ENCODE assay signal across 19 cellular contexts in genomic region chr11:130421199-130421585, GRCh38. TPM values are rescaled to one million over a fixed set of nuclear protein-coding genes. Genes with fewer than 3 reads are reported as not detected.
"Had no signal": no experiment of that assay in that cellular context is flagged by ENCODE, and none has a peak within 500 bp of the region (broad histone marks: within the 10 kb centered on the region; RNA-seq: fewer than 3 reads in every experiment).

No MANE protein-coding gene starts in this region.

- ATAC-seq: activated CD4-positive, alpha-beta T cell treated with anti-CD3 and anti-CD28 coated beads for 36 hours; esophagus mucosa; left cardiac atrium had no signal

- FAIRE-seq: islet of Langerhans, TTC549 had no signal

- H3K9me3 ChIP-seq: body of pancreas, right atrium auricular region, suprapubic skin had no signal

- H3K4me1 ChIP-seq: body of pancreas had no signal

- H3K27ac ChIP-seq: body of pancreas, right atrium auricular region, suprapubic skin had no signal

- H3K27me3 ChIP-seq: body of pancreas, right atrium auricular region had no signal

- H3K36me3 ChIP-seq: right atrium auricular region, suprapubic skin had no signal

- DNase-seq: activated CD4-positive, alpha-beta memory T cell treated with anti-CD3 and anti-CD28 coated beads for 36 hours; activated CD4-positive, alpha-beta T cell treated with anti-CD3 and anti-CD28 coated beads for 36 hours; activated naive CD4-positive, alpha-beta T cell treated with anti-CD3 and anti-CD28 coated beads for 36 hours; activated T-cell treated with anti-CD3 and anti-CD28 coated beads, Interleukin-2, amount 50 U/mL, for 24 hours; glutamatergic neuron; hippocampal formation; left cardiac atrium; SW 1271 had no signal

- H3K4me3 ChIP-seq: body of pancreas, coronary artery, right atrium auricular region, suprapubic skin had no signal

RNA-seq across cellular contexts. Expression of gene ADAMTS8, which starts 7.2 kb away (rescaled TPM):
- total RNA-seq: activated CD4-positive, alpha-beta memory T cell treated with anti-CD3 and anti-CD28 coated beads for 36 hours; activated CD4-positive, alpha-beta T cell treated with anti-CD3 and anti-CD28 coated beads for 36 hours; activated naive CD4-positive, alpha-beta T cell treated with anti-CD3 and anti-CD28 coated beads for 36 hours; activated T-helper 2 cell treated with anti-CD3 and anti-CD28 coated beads, Interferon-gamma antibody, Interleukin-2, Interleukin-4, amounts not matched to agents 10 μg/mL and 5 μg/mL and 100 μg/mL, durations not matched to agents 14 hours and 24 hours and 36 hours; fibroblast of villous mesenchyme; osteoblast; T-helper 2 cell treated with Interferon-gamma antibody and Interleukin-4, amounts not matched to agents 100 ng/mL and 5 ng/mL, for 36 hours had no signal

RNA-seq across cellular contexts. Expression of gene ADAMTS15, which starts 27.3 kb away (rescaled TPM):
- total RNA-seq: activated CD4-positive, alpha-beta memory T cell treated with anti-CD3 and anti-CD28 coated beads for 36 hours; activated CD4-positive, alpha-beta T cell treated with anti-CD3 and anti-CD28 coated beads for 36 hours; activated naive CD4-positive, alpha-beta T cell treated with anti-CD3 and anti-CD28 coated beads for 36 hours; activated T-helper 2 cell treated with anti-CD3 and anti-CD28 coated beads, Interferon-gamma antibody, Interleukin-2, Interleukin-4, amounts not matched to agents 10 μg/mL and 5 μg/mL and 100 μg/mL, durations not matched to agents 14 hours and 24 hours and 36 hours had no signal
